Comparison of ENCODE assay signal across 17 cellular contexts in genomic region chr13:50670847-50671542, GRCh38.
"Had no signal": no experiment of that assay in that cellular context is flagged by ENCODE, and none has a peak within 500 bp of the region (broad histone marks: within the 10 kb centered on the region; RNA-seq: fewer than 3 reads in every experiment).

No MANE protein-coding gene starts in this region.

- H3K9me3 ChIP-seq: sigmoid colon, thoracic aorta, upper lobe of right lung had no signal

- H3K27me3 ChIP-seq: sigmoid colon, spleen, upper lobe of right lung had no signal

- H3K27ac ChIP-seq: sigmoid colon, spleen, thoracic aorta, upper lobe of right lung had no signal

- DNase-seq: activated CD4-positive, alpha-beta T cell treated with anti-CD3 and anti-CD28 coated beads, Interleukin-2, amount 50 U/mL, for 4 hours; activated gamma-delta T cell treated with Interleukin-2 at 50 U/mL for 16 hours; effector memory CD8-positive, alpha-beta T cell; hypothalamus; mammary epithelial cell; midbrain; nephron progenitor cell; nucleus accumbens; posterior cingulate gyrus; sigmoid colon; spleen; stimulated activated CD4-positive, alpha-beta T cell treated with anti-CD3 and anti-CD28 coated beads, Interleukin-4, amount 100 ng/mL, for 4 hours; upper lobe of right lung had no signal

- ATAC-seq: activated naive CD4-positive, alpha-beta T cell treated with anti-CD3 and anti-CD28 coated beads, Interleukin-2, amount 50 U/mL, for 72 hours; effector memory CD8-positive, alpha-beta T cell; left lobe of liver; stimulated activated memory B cell treated with anti-CD40 and anti-IgM and Interleukin-4, amounts not matched to agents 10 μg/mL and 1 μg/mL and 100 μg/mL, for 72 hours; upper lobe of right lung had no signal

- H3K36me3 ChIP-seq: sigmoid colon, spleen, thoracic aorta, upper lobe of right lung had no signal

- H3K4me1 ChIP-seq: sigmoid colon had no signal

- H3K4me3 ChIP-seq: sigmoid colon, spleen, thoracic aorta, upper lobe of right lung had no signal
